27 cellular contexts compared by ENCODE assay signal in genomic region chr1:177936016-177936415, GRCh38. TPM values are rescaled to one million over a fixed set of nuclear protein-coding genes. Genes with fewer than 3 reads are reported as not detected.
"Had no signal": no experiment of that assay in that cellular context is flagged by ENCODE, and none has a peak within 500 bp of the region (broad histone marks: within the 10 kb centered on the region; RNA-seq: fewer than 3 reads in every experiment).

No MANE protein-coding gene starts in this region.

- H3K9me3 ChIP-seq: neutrophil, ovary, psoas muscle, right lobe of liver, sigmoid colon, stomach, thoracic aorta, tibial artery, transverse colon, upper lobe of right lung, uterus had no signal

- H2AFZ ChIP-seq: parathyroid adenoma had no signal

- H3K27me3 ChIP-seq: neutrophil, ovary, right lobe of liver, sigmoid colon, stomach, tibial artery, transverse colon, upper lobe of right lung, uterus had no signal

- H3K4me3 ChIP-seq: ovary, psoas muscle, right lobe of liver, sigmoid colon, stomach, thoracic aorta, tibial artery, transverse colon, upper lobe of right lung, uterus had no signal

- H3K9ac ChIP-seq: parathyroid adenoma had no signal

- H3K27ac ChIP-seq: neutrophil, ovary, parathyroid adenoma, psoas muscle, right lobe of liver, sigmoid colon, stomach, thoracic aorta, tibial artery, transverse colon, upper lobe of right lung, uterus had no signal

- DNase-seq: naive B cell; naive thymus-derived CD8-positive, alpha-beta T cell; nephron progenitor cell; nucleus accumbens; ovary; posterior cingulate gyrus; psoas muscle; right cardiac atrium; right lobe of liver; sigmoid colon; small intestine; stimulated activated CD4-positive, alpha-beta T cell treated with anti-CD3 and anti-CD28 coated beads, Interleukin-15, amount 100 ng/mL, for 24 hours; stimulated activated CD4-positive, alpha-beta T cell treated with anti-CD3 and anti-CD28 coated beads, Interleukin-2, amount 100 ng/mL, for 24 hours; stimulated activated CD4-positive, alpha-beta T cell treated with anti-CD3 and anti-CD28 coated beads, Interleukin-2, amount 100 ng/mL, for 48 hours; stimulated activated CD4-positive, alpha-beta T cell treated with anti-CD3 and anti-CD28 coated beads, Interleukin-4, amount 100 ng/mL, for 24 hours; stimulated activated naive B cell treated with anti-CD40 and anti-IgM and Interleukin-4, amounts not matched to agents 10 μg/mL and 1 μg/mL and 100 μg/mL, for 72 hours; stimulated activated naive CD4-positive, alpha-beta T cell treated with Interleukin-2 at 50 U/mL for 16 hours; stomach; tibial artery; transverse colon; upper lobe of right lung; uterus had no signal

- H3K79me2 ChIP-seq: parathyroid adenoma had no signal

- H3K36me3 ChIP-seq: neutrophil, ovary, uterus had no signal

- FAIRE-seq: small intestine had no signal

- ATAC-seq: naive thymus-derived CD8-positive, alpha-beta T cell; natural killer cell treated with Interleukin-12 subunit alpha and Interleukin-12 subunit beta and Interleukin-15 and Interleukin-18, amount 100 ng/mL, for 72 hours; psoas muscle; right lobe of liver; stimulated activated effector memory CD8-positive, alpha-beta T cell treated with anti-CD3 and anti-CD28 coated beads, Interleukin-12 subunit alpha, Interleukin-12 subunit beta, amount 100 ng/mL, for 72 hours; stimulated activated naive B cell treated with anti-CD40 and anti-IgM and Interleukin-4, amounts not matched to agents 10 μg/mL and 1 μg/mL and 100 μg/mL, for 72 hours; upper lobe of right lung had no signal

- H3K4me1 ChIP-seq: parathyroid adenoma, psoas muscle, right lobe of liver, sigmoid colon, stomach, tibial artery, transverse colon, upper lobe of right lung, uterus had no signal

RNA-seq across cellular contexts. Expression of gene SEC16B, which starts 33.8 kb away (rescaled TPM):
- total RNA-seq: naive thymus-derived CD8-positive, alpha-beta T cell; natural killer cell treated with Interleukin-12 subunit alpha and Interleukin-12 subunit beta and Interleukin-15 and Interleukin-18, amount 100 ng/mL, for 72 hours had no signal
- polyA plus RNA-seq: naive thymus-derived CD8-positive, alpha-beta T cell had no signal
